In the genomic region with DNA sequence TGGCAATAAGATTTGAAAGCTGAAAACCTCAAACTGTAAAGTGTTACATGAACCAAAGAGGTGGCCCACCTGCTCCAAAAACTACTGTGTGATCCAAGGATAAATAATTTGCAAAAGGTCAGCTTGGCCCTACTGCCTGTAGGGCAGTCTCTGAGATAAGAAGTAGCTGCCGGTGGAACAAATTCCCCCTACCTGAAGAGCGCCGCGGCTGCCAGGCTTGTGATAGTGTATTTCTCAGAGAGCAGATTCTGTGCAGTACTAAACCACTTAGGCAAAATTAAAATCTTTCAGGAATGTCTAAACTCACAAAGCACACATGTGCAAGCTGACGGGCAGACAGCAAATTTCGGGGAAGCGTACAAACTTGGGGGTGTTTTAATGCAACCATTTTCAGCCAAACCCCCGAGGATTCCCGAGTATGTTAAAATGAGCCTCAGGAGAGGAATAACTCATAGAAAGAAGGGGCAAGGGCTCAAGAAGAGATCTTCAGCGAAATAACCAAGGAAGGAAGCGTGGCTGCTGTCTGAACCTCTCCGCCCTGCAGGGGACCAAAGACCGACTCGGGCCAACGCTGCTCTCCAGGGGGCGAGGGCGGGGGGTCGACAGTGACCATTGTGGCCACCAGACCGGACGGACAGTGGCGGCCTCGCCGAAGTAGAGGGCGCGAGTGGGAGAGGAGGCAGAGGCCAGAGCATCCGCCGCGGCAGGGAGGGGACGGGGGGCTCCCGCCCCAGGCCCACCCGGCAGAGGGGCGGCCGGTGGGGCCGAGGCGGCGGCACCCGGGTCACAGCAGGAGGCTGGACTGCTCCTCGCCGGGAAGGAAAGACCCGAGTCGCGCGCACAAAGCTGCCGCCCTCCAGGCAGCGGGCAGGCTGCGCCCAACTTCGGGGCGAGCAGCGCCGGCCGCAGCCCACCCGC, we compare ENCODE assay signal across 9 cellular contexts. TPM values are rescaled to one million over a fixed set of nuclear protein-coding genes. Genes with fewer than 3 reads are reported as not detected.
DNase-seq lines count a peak whose midpoint lies in the region; ATAC-seq, FAIRE-seq and TF ChIP-seq lines count a peak whose summit lies in the region.
"Had no signal": no experiment of that assay in that cellular context is flagged by ENCODE, and none has a peak within 500 bp of the region (broad histone marks: within the 10 kb centered on the region; RNA-seq: fewer than 3 reads in every experiment).

No MANE protein-coding gene starts in this region.

- H3K27me3 ChIP-seq in HL-60 (ENCODE audit: insufficient read depth, poor library complexity, severe bottlenecking) (no peaks in the 10 kb centered on the region), endothelial cell of umbilical vein (ENCODE audit: control insufficient read depth in 2 of 2, insufficient read depth in 2 of 2, low read length in 2 of 2) (no peaks in the 10 kb centered on the region), vagina (no peaks in the 10 kb centered on the region)

- H3K27me3 Mint-ChIP-seq in T-helper 17 cell = no peaks in the 10 kb centered on the region

- peak overlapping the region; percentile 44 for H3K27ac ChIP-seq in HL-60 (replicated peaks)
- peak overlapping the region; percentile 19 for H3K27ac ChIP-seq in endothelial cell of umbilical vein (ENCODE audit: insufficient read depth, low read depth, low read length)
- peak overlapping the region; percentile 85 for H3K27ac ChIP-seq in vagina

- FAIRE-seq in endothelial cell of umbilical vein (lab: Jason Lieb, UNC) = no peak

- H3K36me3 ChIP-seq in endothelial cell of umbilical vein (ENCODE audit: control insufficient read depth in 2 of 2, extremely low read depth in 1 of 2, insufficient read depth in 2 of 2, low read length in 2 of 2) (no peaks in the 10 kb centered on the region), vagina (no peaks in the 10 kb centered on the region)

- H3K9me1 ChIP-seq in endothelial cell of umbilical vein (replicated peaks; ENCODE audit: control insufficient read depth, extremely low read depth, insufficient read depth, low read length) = no peaks in the 10 kb centered on the region

- H3K27ac Mint-ChIP-seq in T-helper 17 cell = no peak overlapping the region

- H3K4me2 ChIP-seq in endothelial cell of umbilical vein (ENCODE audit: insufficient read depth, low read length) = peak overlapping the region; percentile 98

- peak overlapping the region; percentile 88 for H3K4me3 ChIP-seq in HL-60 (replicated peaks; ENCODE audit: insufficient read depth, low read length)
- H3K4me3 ChIP-seq in endothelial cell of umbilical vein (replicated peaks in 1 of 3; ENCODE audit: insufficient read depth in 1 of 3, low read depth in 1 of 3, low read length in 3 of 3) = peak overlapping the region; percentile 66 to 94 (median 71)
- peak overlapping the region; percentile 88 to 95 for H3K4me3 ChIP-seq in vagina

- peak overlapping the region; percentile 92 for H2AFZ ChIP-seq in endothelial cell of umbilical vein (ENCODE audit: low read depth, low read length)

- TSS peak; percentile 59 for BruUV-seq in endothelial cell of umbilical vein (replicated peaks; lab: Mats Ljungman, UMichigan)

- POLR2A ChIA-PET in endothelial cell of umbilical vein (lab: Charles Lee) = interaction anchor here (0.6 kb wide), 1 partner anchor 188 kb away, joined by 3 read pairs; no protein-coding TSS in a partner anchor

- DNase-seq in DMS153 treated with DMSO at 0.1 percent for 48 hours (lab: John Stamatoyannopoulos, UW; ENCODE audit: unreplicated experiment) = peak; percentile 29
- no peak for DNase-seq in DMS153 (lab: John Stamatoyannopoulos, UW)
- DNase-seq in GM20000 (ENCODE audit: low spot score) = no peak
- DNase-seq in HL-60 (ENCODE audit: low read depth in 1 of 2, low spot score in 1 of 2) = peak in 1 of 2 experiments; percentile 27
- peak in 2 of 3 donors; percentile 9 to 13 for DNase-seq in T-helper 17 cell
- DNase-seq in endothelial cell of umbilical vein (ENCODE audit: low read depth, low spot score) = peak; percentile 54
- DNase-seq in myocyte (ENCODE audit: low read depth) = peak; percentile 62
- DNase-seq in vagina (ENCODE audit: extremely low spot score in 2 of 2) = no peak

- no peak for TF ChIP-seq POLR2A in endothelial cell of umbilical vein (IDR thresholded peaks at IDR 0.05; ENCODE audit: low read depth, low read length)
- TF ChIP-seq POLR2A in vagina (IDR thresholded peaks at IDR 0.05) = no peak

- ATAC-seq in T-helper 17 cell = no peak

- peak overlapping the region; percentile 100 for H3K4me3 Mint-ChIP-seq in T-helper 17 cell

- TF ChIP-seq CTCF in GM20000 (IDR thresholded peaks at IDR 0.05; ENCODE audit: extremely low read depth, missing control alignments) = peak; percentile 17
- no peak for TF ChIP-seq CTCF in HL-60 (IDR thresholded peaks at IDR 0.05; ENCODE audit: insufficient read depth, low read length)
- TF ChIP-seq CTCF in endothelial cell of umbilical vein (IDR thresholded peaks at IDR 0.05; ENCODE audit: extremely low read depth in 1 of 2, insufficient read depth in 1 of 2, low read depth in 1 of 2, low read length in 2 of 2) = no peak
- no peak for TF ChIP-seq CTCF in vagina (IDR thresholded peaks at IDR 0.05)

- H3K36me3 Mint-ChIP-seq in T-helper 17 cell (ENCODE audit: low read depth) = peaks cover 6% of the 10 kb centered on the region
- H3K36me3 Mint-ChIP-seq: brain had no signal

- H3K9ac ChIP-seq in endothelial cell of umbilical vein (replicated peaks; ENCODE audit: extremely low read depth, insufficient read depth, low read length) = peak overlapping the region; percentile 70

- CTCF ChIA-PET in endothelial cell of umbilical vein (lab: Charles Lee) = interaction anchor here (0.8 to 3.5 kb wide), 13 partner anchors 8 to 453 kb away, joined by 3 to 18 read pairs (median 5); no protein-coding TSS in a partner anchor

- H3K4me1 Mint-ChIP-seq in T-helper 17 cell = peaks cover 28% of the 10 kb centered on the region

- intact Hi-C loops in endothelial cell of umbilical vein (cut with micrococcal nuclease) (loop anchor here (2.0 to 10.0 kb wide), 5 partner anchors 94 to 1698 kb away; partner anchors contain the start of genes KLHL7 and TOMM7), vagina (cut with DNase I) (loop anchor here (5.0 kb wide), 1 partner anchor 161 kb away; no protein-coding TSS in a partner anchor)

- dilution Hi-C loops in endothelial cell of umbilical vein (cut with MboI; ENCODE audit: extremely low pct_ligation_motif_present, low sequenced_read_pairs) = no loop called here

- H3K79me2 ChIP-seq in endothelial cell of umbilical vein (ENCODE audit: control insufficient read depth, insufficient read depth, low read length) = peaks cover 37% of the 10 kb centered on the region

- peaks cover 13% of the 10 kb centered on the region for H4K20me1 ChIP-seq in endothelial cell of umbilical vein (replicated peaks; ENCODE audit: control insufficient read depth, extremely low read depth, insufficient read depth, low read length)

- H3K4me1 ChIP-seq in endothelial cell of umbilical vein (ENCODE audit: control insufficient read depth, extremely low read depth, insufficient read depth, low read length) (peaks cover 38% of the 10 kb centered on the region), vagina (peaks cover 34% of the 10 kb centered on the region)

- H3K9me3 ChIP-seq in T-helper 17 cell (ENCODE audit: control insufficient read depth, low read length, poor library complexity, severe bottlenecking) (no peaks in the 10 kb centered on the region), endothelial cell of umbilical vein (replicated peaks; ENCODE audit: control insufficient read depth, insufficient read depth, low read length) (no peaks in the 10 kb centered on the region), vagina (no peaks in the 10 kb centered on the region)

TF ChIP-seq in endothelial cell of umbilical vein, 7 proteins besides CTCF, POLR2A, EP300 and RAD21:
- TF ChIP-seq GATA2 (IDR thresholded peaks at IDR 0.05; ENCODE audit: insufficient read depth, insufficient read length, low read depth, low read length) = no peak
- no peak for TF ChIP-seq FOS (IDR thresholded peaks at IDR 0.05; ENCODE audit: borderline replicate concordance, insufficient read depth, low read length)
- TF ChIP-seq MYC (IDR thresholded peaks at IDR 0.05; ENCODE audit: low read depth, low read length) = no peak
- TF ChIP-seq JUN (IDR thresholded peaks at IDR 0.05; ENCODE audit: borderline replicate concordance, insufficient read depth, insufficient read length, low read depth) = no peak
- TF ChIP-seq POLR2AphosphoS5 (IDR thresholded peaks at IDR 0.05; ENCODE audit: insufficient read depth, low read depth, low read length) = no peak
- no peak for TF ChIP-seq EZH2 (IDR thresholded peaks at IDR 0.05; ENCODE audit: borderline replicate concordance, low read depth, low read length, severe bottlenecking)
- no peak for TF ChIP-seq MAX (IDR thresholded peaks at IDR 0.05; ENCODE audit: insufficient read depth, insufficient read length)

RNA-seq across cellular contexts. Expression of gene HYCC1, which starts 0.9 kb away (rescaled TPM):
- total RNA-seq in T-helper 17 cell (10 to 100 TPM; 19.6 to 24.9 TPM), endothelial cell of umbilical vein (43.2 and 51.8 TPM in 2 replicates), myocyte (126 and 154 TPM in 2 replicates), vagina (23.6 TPM)
- polyA plus RNA-seq in endothelial cell of umbilical vein = 9.5 and 14.5 TPM in 2 replicates
- polyA plus RNA-seq in endothelial cell of umbilical vein (2011; cell fraction: cytosol; rRNA removed) = 19.3 and 25.8 TPM in 2 replicates
- polyA plus RNA-seq in endothelial cell of umbilical vein (2011; cell fraction: nucleus; rRNA removed) = 24.6 and 42.4 TPM in 2 replicates
- polyA plus RNA-seq in endothelial cell of umbilical vein (2012) = 30.7 and 38.5 TPM in 2 replicates
- polyA minus RNA-seq in endothelial cell of umbilical vein = 21.0 and 29.4 TPM in 2 replicates
- polyA minus RNA-seq in endothelial cell of umbilical vein (2011; cell fraction: cytosol; rRNA and poly(A)+ RNA removed) = 13.4 TPM
- polyA minus RNA-seq in endothelial cell of umbilical vein (2011; cell fraction: nucleus; rRNA and poly(A)+ RNA removed) = 38.2 and 42.8 TPM in 2 replicates
- 35.7 TPM for polyA plus RNA-seq in myocyte (2012)

Comparison
In these comparisons a context has a peak if more than half of its experiments do, and no peak if none do; other contexts are left out.
1. DNase-seq: peak in DMS153 treated with DMSO at 0.1 percent for 48 hours (single experiment), T-helper 17 cell (2 of 3), endothelial cell of umbilical vein (single experiment) and myocyte (single experiment); none in DMS153 (single experiment), GM20000 (single experiment) and vagina (0 of 2).
2. H3K27ac ChIP-seq: peak in every context shown above with its lines; median percentile 85 in vagina; 44 in HL-60; 19 in endothelial cell of umbilical vein.
3. Peak in every context shown above with its lines, with median percentiles within 50 percentile points of each other: H3K4me3 ChIP-seq.